Comparison of ENCODE assay signal across 9 cellular contexts in genomic region chr7:105664816-105665525, GRCh38.
DNase-seq lines count a peak whose midpoint lies in the region; ATAC-seq and TF ChIP-seq lines count a peak whose summit lies in the region.
"Had no signal": no experiment of that assay in that cellular context is flagged by ENCODE, and none has a peak within 500 bp of the region (broad histone marks: within the 10 kb centered on the region; RNA-seq: fewer than 3 reads in every experiment).

No MANE protein-coding gene starts in this region.

- 86% methylated on average over 8 of the region's 8 CpGs for WGBS in aorta, 2 donors

- H3K36me3 ChIP-seq in HAP-1 (replicated peaks): no peaks in the 10 kb centered on the region
- H3K36me3 ChIP-seq in brain microvascular endothelial cell (replicated peaks): no peaks in the 10 kb centered on the region
- no peaks in the 10 kb centered on the region for H3K36me3 ChIP-seq in aorta (ENCODE audit: control insufficient read depth in 1 of 2, insufficient read depth in 2 of 2, low read length in 1 of 2)

- H3K9me3 ChIP-seq in HAP-1 (no peaks in the 10 kb centered on the region), aorta (ENCODE audit: control insufficient read depth, low read length) (no peaks in the 10 kb centered on the region)

- ATAC-seq in aorta (ENCODE audit: low FRiP score): no peak
- ATAC-seq in HG03280 (IDR thresholded peaks at IDR 0.05; ENCODE audit: unreplicated experiment): no peak

- no peaks in the 10 kb centered on the region for H3K4me1 ChIP-seq in HAP-1
- no peaks in the 10 kb centered on the region for H3K4me1 ChIP-seq in aorta (ENCODE audit: control insufficient read depth in 1 of 2, insufficient read depth in 2 of 2, low read length in 2 of 2)

- no peak overlapping the region for H3K4me3 ChIP-seq in HAP-1
- no peak overlapping the region for H3K4me3 ChIP-seq in brain microvascular endothelial cell (ENCODE audit: low read depth, low read length)
- H3K4me3 ChIP-seq in aorta (ENCODE audit: low read length in 2 of 2): no peak overlapping the region
- H3K4me3 ChIP-seq in coronary artery: no peak overlapping the region

- H3K27me3 ChIP-seq in HAP-1 (ENCODE audit: low read depth) (no peaks in the 10 kb centered on the region), brain microvascular endothelial cell (replicated peaks) (no peaks in the 10 kb centered on the region), aorta (ENCODE audit: control insufficient read depth in 1 of 2, insufficient read depth in 2 of 2, low read length in 1 of 2) (no peaks in the 10 kb centered on the region)

- DNase-seq in A172 (ENCODE audit: low spot score) (peak; percentile 88), HAP-1 (ENCODE audit: low spot score in 2 of 2) (peak; percentile 36 to 53), NCI-H2227 (lab: John Stamatoyannopoulos, UW; ENCODE audit: unreplicated experiment) (peak; percentile 80), brain microvascular endothelial cell (peak; percentile 68), aorta (no peak), coronary artery (ENCODE audit: low spot score) (no peak), NCI-H526 (lab: John Stamatoyannopoulos, UW) (no peak)
- DNase-seq: head of caudate nucleus had no signal

- in situ Hi-C loops in HAP-1 (cut with MboI; ENCODE audit: low sequenced_read_pairs): loop anchor here (25.0 kb wide), 1 partner anchor 497 kb away; no protein-coding TSS in a partner anchor
- in situ Hi-C loops in brain microvascular endothelial cell (cut with HindIII; ENCODE audit: low pct_ligation_motif_present, low sequenced_read_pairs): no loop called here

- intact Hi-C loops in aorta (cut with DNase I): no loop called here

- TF ChIP-seq CTCF in brain microvascular endothelial cell (IDR thresholded peaks at IDR 0.05; ENCODE audit: low read depth, low read length, missing control alignments) (no peak), coronary artery (IDR thresholded peaks at IDR 0.05) (no peak)

- no peak overlapping the region for H3K27ac ChIP-seq in brain microvascular endothelial cell
- H3K27ac ChIP-seq in aorta (ENCODE audit: low read depth in 1 of 2, low read length in 2 of 2): no peak overlapping the region
- H3K27ac ChIP-seq in coronary artery: no peak overlapping the region

Comparison
In these comparisons a context has a peak if more than half of its experiments do, and no peak if none do; other contexts are left out.
1. DNase-seq: peak in A172 (single experiment), HAP-1 (2 of 2), NCI-H2227 (single experiment) and brain microvascular endothelial cell (single experiment); none in aorta (0 of 2), coronary artery (single experiment) and NCI-H526 (0 of 2).